16 cellular contexts compared by ENCODE assay signal in genomic region chr1:81406292-81406691, GRCh38.
DNase-seq lines count a peak whose midpoint lies in the region; ATAC-seq, FAIRE-seq and TF ChIP-seq lines count a peak whose summit lies in the region.
"Had no signal": no experiment of that assay in that cellular context is flagged by ENCODE, and none has a peak within 500 bp of the region (broad histone marks: within the 10 kb centered on the region; RNA-seq: fewer than 3 reads in every experiment).

No MANE protein-coding gene starts in this region.

- H3K27ac ChIP-seq in right atrium auricular region (peak overlapping the region; percentile 16 to 29), right cardiac atrium (ENCODE audit: low read length) (no peak overlapping the region), H1 (ENCODE audit: low read depth, low read length) (no peak overlapping the region), mesendoderm (ENCODE audit: low read depth, low read length) (no peak overlapping the region), aorta (ENCODE audit: low read depth in 1 of 2, low read length in 2 of 2) (no peak overlapping the region), foreskin keratinocyte (no peak overlapping the region), GM23248 (no peak overlapping the region)
- H3K27ac ChIP-seq: SK-N-MC had no signal

- no peak overlapping the region for H2AK5ac ChIP-seq in H1 (ENCODE audit: low read depth, low read length)
- no peak overlapping the region for H2AK5ac ChIP-seq in mesendoderm (ENCODE audit: low read length)

- no peaks in the 10 kb centered on the region for H3K27me3 Mint-ChIP-seq in activated CD8-positive, alpha-beta T cell treated with anti-CD3 and anti-CD28 coated beads, Interleukin-2, amount 10 ng/mL, durations not matched to agents 7 days and 5 days (ENCODE audit: low read depth)

- H3K4me1 Mint-ChIP-seq in activated CD8-positive, alpha-beta T cell treated with anti-CD3 and anti-CD28 coated beads, Interleukin-2, amount 10 ng/mL, durations not matched to agents 7 days and 5 days (ENCODE audit: low read depth) = no peaks in the 10 kb centered on the region

- no peak overlapping the region for H3K23ac ChIP-seq in H1 (ENCODE audit: insufficient read length)
- H3K23ac ChIP-seq in mesendoderm (ENCODE audit: low read length) = no peak overlapping the region

- no peak overlapping the region for H3K4ac ChIP-seq in H1 (replicated peaks; ENCODE audit: insufficient read length, low read depth, low read length)
- no peak overlapping the region for H3K4ac ChIP-seq in mesendoderm (ENCODE audit: low read depth, low read length)

- ATAC-seq in right cardiac atrium (no peak), aorta (ENCODE audit: low FRiP score) (no peak), foreskin keratinocyte (no peak)
- ATAC-seq in activated CD8-positive, alpha-beta T cell treated with anti-CD3 and anti-CD28 coated beads, Interleukin-2, amount 10 ng/mL, durations not matched to agents 7 days and 5 days = no peak
- ATAC-seq: K562 had no signal

- no peak for DNase-seq in right atrium auricular region (ENCODE audit: low spot score)
- no peak for DNase-seq in right cardiac atrium
- no peak for DNase-seq in H1 (ENCODE audit: low read depth in 1 of 2, low spot score in 2 of 2)
- no peak for DNase-seq in mesendoderm
- DNase-seq in activated CD8-positive, alpha-beta T cell treated with anti-CD3 and anti-CD28 coated beads, Interleukin-2, amount 10 ng/mL, durations not matched to agents 7 days and 5 days = no peak
- no peak for DNase-seq in aorta
- DNase-seq in foreskin keratinocyte = no peak
- no peak for DNase-seq in GM23248
- DNase-seq: DMS53, NCI-H1092, NCI-H2107, NCI-H226, NCI-H526 had no signal

- no peaks in the 10 kb centered on the region for H3K9me2 ChIP-seq in GM23248 (ENCODE audit: insufficient read depth)

- intact Hi-C loops in right cardiac atrium (cut with DNase I) (no loop called here), aorta (cut with DNase I) (no loop called here)

- H3K4me2 ChIP-seq in H1 (ENCODE audit: insufficient read depth in 1 of 2, low read depth in 2 of 2, low read length in 2 of 2) (no peak overlapping the region), mesendoderm (ENCODE audit: low read length) (no peak overlapping the region), GM23248 (ENCODE audit: unreplicated experiment) (no peak overlapping the region)

- no peak overlapping the region for H2BK15ac ChIP-seq in H1 (ENCODE audit: low read length)
- no peak overlapping the region for H2BK15ac ChIP-seq in mesendoderm (replicated peaks; ENCODE audit: low read depth)

- H3K9me3 ChIP-seq in right atrium auricular region = no peaks in the 10 kb centered on the region
- no peaks in the 10 kb centered on the region for H3K9me3 ChIP-seq in right cardiac atrium (ENCODE audit: control insufficient read depth, low read length)
- no peaks in the 10 kb centered on the region for H3K9me3 ChIP-seq in H1 (ENCODE audit: insufficient read depth in 2 of 2, low read depth in 1 of 2, low read length in 1 of 2)
- no peaks in the 10 kb centered on the region for H3K9me3 ChIP-seq in aorta (ENCODE audit: control insufficient read depth, low read length)
- no peaks in the 10 kb centered on the region for H3K9me3 ChIP-seq in GM23248 (ENCODE audit: low read depth)

- no peaks in the 10 kb centered on the region for H3K23me2 ChIP-seq in H1 (ENCODE audit: low read depth, low read length)

- no peak for TF ChIP-seq RAD21 in H1 (IDR thresholded peaks at IDR 0.05 in 1 of 2, conservative IDR thresholded peaks at IDR 0.05 in 1 of 2; ENCODE audit: low read depth in 2 of 2, low read length in 2 of 2)

- CTCF ChIA-PET in H1 (lab: Charles Lee; ENCODE audit: partially characterized antibody) = no interaction called here
- CTCF ChIA-PET in activated CD8-positive, alpha-beta T cell treated with anti-CD3 and anti-CD28 coated beads, Interleukin-2, amount 10 ng/mL, durations not matched to agents 7 days and 5 days (lab: Charles Lee) = no interaction called here

- H2BK20ac ChIP-seq in H1 (ENCODE audit: low read length) = no peak overlapping the region

- H3K79me1 ChIP-seq in H1 (ENCODE audit: low read depth, low read length) (no peaks in the 10 kb centered on the region), mesendoderm (ENCODE audit: low read length) (no peaks in the 10 kb centered on the region)

- H4K91ac ChIP-seq in H1 (replicated peaks; ENCODE audit: insufficient read length, low read length) = no peak overlapping the region

- TF ChIP-seq POLR2A in H1 (IDR thresholded peaks at IDR 0.05; ENCODE audit: control extremely low read depth in 1 of 2, low read depth in 2 of 2, low read length in 2 of 2) = no peak

- H3K4me1 ChIP-seq in right atrium auricular region = peaks cover 0 to 25% of the 10 kb centered on the region in 2 donors
- no peaks in the 10 kb centered on the region for H3K4me1 ChIP-seq in right cardiac atrium (ENCODE audit: control insufficient read depth, insufficient read depth, low read length)
- peaks cover 0 to 14% (median 5%) of the 10 kb centered on the region in 4 experiments; a peak in 4 of 7 replicates for H3K4me1 ChIP-seq in H1 (replicated peaks in 1 of 4; ENCODE audit: control insufficient read depth in 3 of 4, insufficient read depth in 4 of 4, low read length in 3 of 4)
- peaks cover 5% of the 10 kb centered on the region for H3K4me1 ChIP-seq in mesendoderm (ENCODE audit: control insufficient read depth, low read depth, low read length)
- H3K4me1 ChIP-seq in aorta (ENCODE audit: control insufficient read depth in 1 of 2, insufficient read depth in 2 of 2, low read length in 2 of 2) = peaks cover 1 to 15% of the 10 kb centered on the region in 2 donors
- no peaks in the 10 kb centered on the region for H3K4me1 ChIP-seq in foreskin keratinocyte
- H3K4me1 ChIP-seq in GM23248 (ENCODE audit: insufficient read depth) = no peaks in the 10 kb centered on the region

- H2BK5ac ChIP-seq in H1 (ENCODE audit: low read depth, low read length) (no peak overlapping the region), mesendoderm (ENCODE audit: low read length) (no peak overlapping the region)

- H3K9ac ChIP-seq in H1 (replicated peaks in 1 of 4; ENCODE audit: extremely low read depth in 1 of 4, low read depth in 3 of 4, low read length in 3 of 4) (no peak overlapping the region), mesendoderm (ENCODE audit: low read length) (no peak overlapping the region), GM23248 (no peak overlapping the region)

- H3K27me3 ChIP-seq in right atrium auricular region = no peaks in the 10 kb centered on the region
- H3K27me3 ChIP-seq in right cardiac atrium (ENCODE audit: control insufficient read depth, insufficient read depth) = no peaks in the 10 kb centered on the region
- H3K27me3 ChIP-seq in H1 (replicated peaks in 1 of 4; ENCODE audit: control insufficient read depth in 3 of 4, extremely low read depth in 1 of 4, insufficient read depth in 3 of 4, low read length in 3 of 4) = no peaks in the 10 kb centered on the region
- no peaks in the 10 kb centered on the region for H3K27me3 ChIP-seq in mesendoderm (ENCODE audit: insufficient read depth, low read length, poor library complexity)
- H3K27me3 ChIP-seq in aorta (ENCODE audit: control insufficient read depth in 1 of 2, insufficient read depth in 2 of 2, low read length in 1 of 2) = no peaks in the 10 kb centered on the region
- H3K27me3 ChIP-seq in foreskin keratinocyte = peaks cover 4% of the 10 kb centered on the region
- 0 out of 2 replicates have a peak, but pooled peaks cover 7% of the 10 kb centered on the region for H3K27me3 ChIP-seq in GM23248 (replicated peaks; ENCODE audit: insufficient read depth)

- peaks cover 4% of the 10 kb centered on the region for H3K9me3 Mint-ChIP-seq in activated CD8-positive, alpha-beta T cell treated with anti-CD3 and anti-CD28 coated beads, Interleukin-2, amount 10 ng/mL, durations not matched to agents 7 days and 5 days (ENCODE audit: insufficient read depth)

- TF ChIP-seq EP300 in H1 (IDR thresholded peaks at IDR 0.05; ENCODE audit: borderline replicate concordance in 1 of 2, low read depth in 2 of 2, low read length in 2 of 2) = no peak

- POLR2A ChIA-PET in H1 (lab: Charles Lee; ENCODE audit: partially characterized antibody) = no interaction called here
- POLR2A ChIA-PET in activated CD8-positive, alpha-beta T cell treated with anti-CD3 and anti-CD28 coated beads, Interleukin-2, amount 10 ng/mL, durations not matched to agents 7 days and 5 days (lab: Charles Lee) = no interaction called here

- no peak for FAIRE-seq in H1 (lab: Jason Lieb, UNC)
- FAIRE-seq: H54, K562 had no signal

- H4K5ac ChIP-seq in H1 (ENCODE audit: insufficient read length, low read depth, low read length) (no peak overlapping the region), mesendoderm (ENCODE audit: low read length) (no peak overlapping the region)

- no peaks in the 10 kb centered on the region for H3F3A ChIP-seq in GM23248 (ENCODE audit: insufficient read depth)

- H3K4me3 ChIP-seq in right atrium auricular region = no peak overlapping the region
- no peak overlapping the region for H3K4me3 ChIP-seq in right cardiac atrium (ENCODE audit: low read length)
- H3K4me3 ChIP-seq in H1 (ENCODE audit: extremely low read depth in 1 of 4, insufficient read depth in 2 of 4, low read depth in 3 of 4, low read length in 4 of 4) = no peak overlapping the region
- H3K4me3 ChIP-seq in mesendoderm (ENCODE audit: low read length) = no peak overlapping the region
- no peak overlapping the region for H3K4me3 ChIP-seq in aorta (ENCODE audit: low read length in 2 of 2)
- no peak overlapping the region for H3K4me3 ChIP-seq in GM23248
- H3K4me3 ChIP-seq: K562, SK-N-MC had no signal

- no peak overlapping the region for H3K14ac ChIP-seq in H1 (ENCODE audit: insufficient read length)

- TF ChIP-seq CTCF in right atrium auricular region (IDR thresholded peaks at IDR 0.05) (no peak), H1 (IDR thresholded peaks at IDR 0.05; ENCODE audit: control extremely low read depth in 1 of 3, insufficient read depth in 1 of 3, low read depth in 1 of 3, low read length in 3 of 3) (no peak), foreskin keratinocyte (conservative IDR thresholded peaks at IDR 0.05) (no peak)

- H2BK12ac ChIP-seq in H1 (ENCODE audit: low read depth, low read length) = no peak overlapping the region

- no peaks in the 10 kb centered on the region for H4K20me1 ChIP-seq in H1 (replicated peaks in 1 of 2; ENCODE audit: control insufficient read depth in 1 of 2, insufficient read depth in 2 of 2, low read length in 2 of 2)
- H4K20me1 ChIP-seq in GM23248 (ENCODE audit: insufficient read depth) = no peaks in the 10 kb centered on the region

- H3K79me2 ChIP-seq in H1 (ENCODE audit: control insufficient read depth in 1 of 2, insufficient read depth in 2 of 2, low read length in 2 of 2) (no peaks in the 10 kb centered on the region), mesendoderm (ENCODE audit: control insufficient read depth, insufficient read depth, low read length) (no peaks in the 10 kb centered on the region), GM23248 (ENCODE audit: insufficient read depth) (no peaks in the 10 kb centered on the region)

- H3K27ac Mint-ChIP-seq in activated CD8-positive, alpha-beta T cell treated with anti-CD3 and anti-CD28 coated beads, Interleukin-2, amount 10 ng/mL, durations not matched to agents 7 days and 5 days = no peak overlapping the region

- H2AFZ ChIP-seq in H1 (ENCODE audit: low read length) (no peak overlapping the region; the same call in 1 of the 2 replicates), GM23248 (no peak overlapping the region)

- in situ Hi-C loops in GM23248 (cut with MboI) = no loop called here

- H3K18ac ChIP-seq in H1 (ENCODE audit: extremely low read depth, low read length) (no peak overlapping the region), mesendoderm (ENCODE audit: low read length) (peak overlapping the region; percentile 28)

- no peak overlapping the region for H3K56ac ChIP-seq in H1 (replicated peaks; ENCODE audit: insufficient read length, low read depth, low read length)
- H3K56ac ChIP-seq in mesendoderm (ENCODE audit: low read length) = no peak overlapping the region

- no peaks in the 10 kb centered on the region for H3K36me3 Mint-ChIP-seq in activated CD8-positive, alpha-beta T cell treated with anti-CD3 and anti-CD28 coated beads, Interleukin-2, amount 10 ng/mL, durations not matched to agents 7 days and 5 days (ENCODE audit: low read depth)

- H2BK120ac ChIP-seq in H1 (replicated peaks; ENCODE audit: low read depth, low read length) = peak overlapping the region; percentile 38
- no peak overlapping the region for H2BK120ac ChIP-seq in mesendoderm (ENCODE audit: low read depth, low read length)

- no peak overlapping the region for H3K4me3 Mint-ChIP-seq in activated CD8-positive, alpha-beta T cell treated with anti-CD3 and anti-CD28 coated beads, Interleukin-2, amount 10 ng/mL, durations not matched to agents 7 days and 5 days

- WGBS in right cardiac atrium = 71% methylated on average over 5 of the region's 5 CpGs
- WGBS in H1 (ENCODE audit: extremely low coverage in 1 of 2, insufficient coverage in 1 of 2, insufficient read length in 1 of 2, insufficient replicate concordance in 2 of 2, low coverage in 1 of 2, low lambda C conversion rate in 2 of 2, missing lambda C conversion rate in 1 of 2), 2 experiments = 78% methylated on average over 5 of the region's 5 CpGs; no CpG with 5 or more reads in 1 of the 2 experiments
- WGBS in mesendoderm (ENCODE audit: extremely low coverage, insufficient coverage, low lambda C conversion rate) = no CpG with 5 or more reads among the region's 5 CpGs
- 55 to 56% methylated on average over 5 of the region's 5 CpGs for WGBS in aorta, 2 donors
- WGBS in GM23248 (ENCODE audit: low coverage in 1 of 2, low lambda C conversion rate in 2 of 2, missing lambda C conversion rate in 2 of 2), 2 experiments = 26 to 29% methylated on average over 5 of the region's 5 CpGs

- H3K36me3 ChIP-seq in right atrium auricular region (no peaks in the 10 kb centered on the region), H1 (ENCODE audit: control insufficient read depth in 2 of 4, insufficient read depth in 4 of 4, low read length in 3 of 4) (no peaks in the 10 kb centered on the region), mesendoderm (ENCODE audit: control insufficient read depth, insufficient read depth, low read length) (no peaks in the 10 kb centered on the region), aorta (ENCODE audit: control insufficient read depth in 1 of 2, insufficient read depth in 2 of 2, low read length in 1 of 2) (no peaks in the 10 kb centered on the region), GM23248 (ENCODE audit: low read depth) (no peaks in the 10 kb centered on the region)

- H4K8ac ChIP-seq in H1 (ENCODE audit: extremely low read depth, insufficient read depth, low read length) = no peak overlapping the region
- no peak overlapping the region for H4K8ac ChIP-seq in mesendoderm (ENCODE audit: low read depth, low read length)

Comparison
In these comparisons a context has a peak if more than half of its experiments do, and no peak if none do; other contexts are left out.
1. H3K27ac ChIP-seq: peak in right atrium auricular region (2 of 2); none in right cardiac atrium (single experiment), H1 (single experiment), mesendoderm (single experiment), aorta (0 of 2), foreskin keratinocyte (single experiment) and GM23248 (single experiment).